1 cellular context compared by ENCODE assay signal in the genomic region with DNA sequence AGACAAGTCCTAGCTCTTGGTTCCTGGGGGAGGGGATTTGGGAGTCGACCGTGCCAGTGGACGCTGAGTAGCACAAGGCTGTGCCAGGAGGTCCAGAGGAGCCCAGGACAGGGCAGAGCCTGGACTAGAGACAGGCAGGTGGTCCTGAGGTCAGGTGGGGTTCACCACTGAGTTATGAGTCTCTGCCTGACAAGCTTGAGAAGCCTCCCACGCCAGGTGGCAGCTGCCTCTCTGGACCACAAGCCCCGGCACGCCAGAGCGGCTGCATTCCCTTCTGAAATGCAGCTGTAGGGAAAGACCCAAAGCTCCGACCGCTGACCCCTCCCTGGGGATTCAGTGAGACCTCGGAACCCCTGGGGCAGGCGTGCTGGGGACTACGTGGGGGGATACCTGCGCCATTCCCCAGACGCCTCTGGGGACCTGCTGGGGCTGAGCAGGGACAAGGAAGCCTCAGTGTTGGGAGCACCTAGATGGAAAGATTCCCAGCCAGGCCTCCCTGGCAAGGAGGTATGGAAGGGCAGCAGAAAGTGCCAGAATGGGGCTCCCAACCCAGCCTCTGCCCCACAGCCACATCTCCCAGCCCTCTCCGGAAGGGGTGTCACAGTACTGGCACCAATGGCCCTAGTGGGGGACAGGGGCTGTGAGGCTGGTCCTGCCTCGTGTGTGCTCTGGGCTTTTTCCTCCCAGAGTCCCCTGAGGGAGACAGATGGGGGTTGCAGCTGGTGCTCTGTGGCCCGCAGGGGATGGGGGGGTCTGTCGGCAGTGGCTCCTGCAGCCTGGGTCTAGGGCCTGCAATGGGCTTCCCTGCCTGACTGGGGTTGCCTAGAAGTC.
TF ChIP-seq lines count a peak whose summit lies in the region.

No MANE protein-coding gene starts in this region.

TF ChIP-seq in GM12878, 131 proteins besides CTCF, POLR2A, EP300 and RAD21 (continued from another document and continues in another):
- TF ChIP-seq, protein P1, sequence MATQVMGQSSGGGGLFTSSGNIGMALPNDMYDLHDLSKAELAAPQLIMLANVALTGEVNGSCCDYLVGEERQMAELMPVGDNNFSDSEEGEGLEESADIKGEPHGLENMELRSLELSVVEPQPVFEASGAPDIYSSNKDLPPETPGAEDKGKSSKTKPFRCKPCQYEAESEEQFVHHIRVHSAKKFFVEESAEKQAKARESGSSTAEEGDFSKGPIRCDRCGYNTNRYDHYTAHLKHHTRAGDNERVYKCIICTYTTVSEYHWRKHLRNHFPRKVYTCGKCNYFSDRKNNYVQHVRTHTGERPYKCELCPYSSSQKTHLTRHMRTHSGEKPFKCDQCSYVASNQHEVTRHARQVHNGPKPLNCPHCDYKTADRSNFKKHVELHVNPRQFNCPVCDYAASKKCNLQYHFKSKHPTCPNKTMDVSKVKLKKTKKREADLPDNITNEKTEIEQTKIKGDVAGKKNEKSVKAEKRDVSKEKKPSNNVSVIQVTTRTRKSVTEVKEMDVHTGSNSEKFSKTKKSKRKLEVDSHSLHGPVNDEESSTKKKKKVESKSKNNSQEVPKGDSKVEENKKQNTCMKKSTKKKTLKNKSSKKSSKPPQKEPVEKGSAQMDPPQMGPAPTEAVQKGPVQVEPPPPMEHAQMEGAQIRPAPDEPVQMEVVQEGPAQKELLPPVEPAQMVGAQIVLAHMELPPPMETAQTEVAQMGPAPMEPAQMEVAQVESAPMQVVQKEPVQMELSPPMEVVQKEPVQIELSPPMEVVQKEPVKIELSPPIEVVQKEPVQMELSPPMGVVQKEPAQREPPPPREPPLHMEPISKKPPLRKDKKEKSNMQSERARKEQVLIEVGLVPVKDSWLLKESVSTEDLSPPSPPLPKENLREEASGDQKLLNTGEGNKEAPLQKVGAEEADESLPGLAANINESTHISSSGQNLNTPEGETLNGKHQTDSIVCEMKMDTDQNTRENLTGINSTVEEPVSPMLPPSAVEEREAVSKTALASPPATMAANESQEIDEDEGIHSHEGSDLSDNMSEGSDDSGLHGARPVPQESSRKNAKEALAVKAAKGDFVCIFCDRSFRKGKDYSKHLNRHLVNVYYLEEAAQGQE (IDR thresholded peaks at IDR 0.05; ENCODE audit: low read depth, low read length) = no peak
- TF ChIP-seq, protein P2, sequence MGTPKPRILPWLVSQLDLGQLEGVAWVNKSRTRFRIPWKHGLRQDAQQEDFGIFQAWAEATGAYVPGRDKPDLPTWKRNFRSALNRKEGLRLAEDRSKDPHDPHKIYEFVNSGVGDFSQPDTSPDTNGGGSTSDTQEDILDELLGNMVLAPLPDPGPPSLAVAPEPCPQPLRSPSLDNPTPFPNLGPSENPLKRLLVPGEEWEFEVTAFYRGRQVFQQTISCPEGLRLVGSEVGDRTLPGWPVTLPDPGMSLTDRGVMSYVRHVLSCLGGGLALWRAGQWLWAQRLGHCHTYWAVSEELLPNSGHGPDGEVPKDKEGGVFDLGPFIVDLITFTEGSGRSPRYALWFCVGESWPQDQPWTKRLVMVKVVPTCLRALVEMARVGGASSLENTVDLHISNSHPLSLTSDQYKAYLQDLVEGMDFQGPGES (IDR thresholded peaks at IDR 0.05) = no peak
- TF ChIP-seq SMARCA5 (IDR thresholded peaks at IDR 0.05) (peak; percentile 58; the same call in 1 of the 2 replicates), EED (IDR thresholded peaks at IDR 0.05; ENCODE audit: low read depth) (peak; percentile 40; the same call in 1 of the 2 replicates), HDAC6 (IDR thresholded peaks at IDR 0.05; ENCODE audit: unreplicated experiment) (no peak), TCF3 (IDR thresholded peaks at IDR 0.05; ENCODE audit: borderline replicate concordance, insufficient read depth, low read depth, low read length) (peak; percentile 88), RAD51 (IDR thresholded peaks at IDR 0.05) (no peak), MTA3 (IDR thresholded peaks at IDR 0.05; ENCODE audit: borderline replicate concordance, low read length) (no peak), PML (IDR thresholded peaks at IDR 0.05; ENCODE audit: low read length) (no peak), MTA2 (IDR thresholded peaks at IDR 0.05; ENCODE audit: low read depth) (peak; percentile 85), CHD1 (IDR thresholded peaks at IDR 0.05; ENCODE audit: low read depth, low read length) (no peak), YBX1 (IDR thresholded peaks at IDR 0.05) (no peak), STAT1 (conservative IDR thresholded peaks at IDR 0.05) (no peak), MYB (IDR thresholded peaks at IDR 0.05; ENCODE audit: borderline replicate concordance, low read depth, low read length) (no peak), WRNIP1 (IDR thresholded peaks at IDR 0.05; ENCODE audit: borderline replicate concordance, low read depth, low read length) (no peak), ZNF384 (IDR thresholded peaks at IDR 0.05; ENCODE audit: borderline replicate concordance, low read depth, low read length) (no peak), NFIC (IDR thresholded peaks at IDR 0.05; ENCODE audit: low read depth, low read length) (no peak), KLF5 (IDR thresholded peaks at IDR 0.05; ENCODE audit: partially characterized antibody) (no peak), MXI1 (IDR thresholded peaks at IDR 0.05; ENCODE audit: low read depth, low read length) (no peak), SMC3 (IDR thresholded peaks at IDR 0.05; ENCODE audit: borderline replicate concordance, low read length) (no peak)
- TF ChIP-seq, protein P3, sequence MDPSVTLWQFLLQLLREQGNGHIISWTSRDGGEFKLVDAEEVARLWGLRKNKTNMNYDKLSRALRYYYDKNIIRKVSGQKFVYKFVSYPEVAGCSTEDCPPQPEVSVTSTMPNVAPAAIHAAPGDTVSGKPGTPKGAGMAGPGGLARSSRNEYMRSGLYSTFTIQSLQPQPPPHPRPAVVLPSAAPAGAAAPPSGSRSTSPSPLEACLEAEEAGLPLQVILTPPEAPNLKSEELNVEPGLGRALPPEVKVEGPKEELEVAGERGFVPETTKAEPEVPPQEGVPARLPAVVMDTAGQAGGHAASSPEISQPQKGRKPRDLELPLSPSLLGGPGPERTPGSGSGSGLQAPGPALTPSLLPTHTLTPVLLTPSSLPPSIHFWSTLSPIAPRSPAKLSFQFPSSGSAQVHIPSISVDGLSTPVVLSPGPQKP (IDR thresholded peaks at IDR 0.05; ENCODE audit: low read depth, low read length) = no peak
- TF ChIP-seq, protein P4, sequence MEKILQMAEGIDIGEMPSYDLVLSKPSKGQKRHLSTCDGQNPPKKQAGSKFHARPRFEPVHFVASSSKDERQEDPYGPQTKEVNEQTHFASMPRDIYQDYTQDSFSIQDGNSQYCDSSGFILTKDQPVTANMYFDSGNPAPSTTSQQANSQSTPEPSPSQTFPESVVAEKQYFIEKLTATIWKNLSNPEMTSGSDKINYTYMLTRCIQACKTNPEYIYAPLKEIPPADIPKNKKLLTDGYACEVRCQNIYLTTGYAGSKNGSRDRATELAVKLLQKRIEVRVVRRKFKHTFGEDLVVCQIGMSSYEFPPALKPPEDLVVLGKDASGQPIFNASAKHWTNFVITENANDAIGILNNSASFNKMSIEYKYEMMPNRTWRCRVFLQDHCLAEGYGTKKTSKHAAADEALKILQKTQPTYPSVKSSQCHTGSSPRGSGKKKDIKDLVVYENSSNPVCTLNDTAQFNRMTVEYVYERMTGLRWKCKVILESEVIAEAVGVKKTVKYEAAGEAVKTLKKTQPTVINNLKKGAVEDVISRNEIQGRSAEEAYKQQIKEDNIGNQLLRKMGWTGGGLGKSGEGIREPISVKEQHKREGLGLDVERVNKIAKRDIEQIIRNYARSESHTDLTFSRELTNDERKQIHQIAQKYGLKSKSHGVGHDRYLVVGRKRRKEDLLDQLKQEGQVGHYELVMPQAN (conservative IDR thresholded peaks at IDR 0.05) = no peak
- TF ChIP-seq, protein P5, sequence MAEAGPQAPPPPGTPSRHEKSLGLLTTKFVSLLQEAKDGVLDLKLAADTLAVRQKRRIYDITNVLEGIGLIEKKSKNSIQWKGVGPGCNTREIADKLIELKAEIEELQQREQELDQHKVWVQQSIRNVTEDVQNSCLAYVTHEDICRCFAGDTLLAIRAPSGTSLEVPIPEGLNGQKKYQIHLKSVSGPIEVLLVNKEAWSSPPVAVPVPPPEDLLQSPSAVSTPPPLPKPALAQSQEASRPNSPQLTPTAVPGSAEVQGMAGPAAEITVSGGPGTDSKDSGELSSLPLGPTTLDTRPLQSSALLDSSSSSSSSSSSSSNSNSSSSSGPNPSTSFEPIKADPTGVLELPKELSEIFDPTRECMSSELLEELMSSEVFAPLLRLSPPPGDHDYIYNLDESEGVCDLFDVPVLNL (IDR thresholded peaks at IDR 0.05; ENCODE audit: low read depth, low read length) = no peak
- TF ChIP-seq, protein P6, sequence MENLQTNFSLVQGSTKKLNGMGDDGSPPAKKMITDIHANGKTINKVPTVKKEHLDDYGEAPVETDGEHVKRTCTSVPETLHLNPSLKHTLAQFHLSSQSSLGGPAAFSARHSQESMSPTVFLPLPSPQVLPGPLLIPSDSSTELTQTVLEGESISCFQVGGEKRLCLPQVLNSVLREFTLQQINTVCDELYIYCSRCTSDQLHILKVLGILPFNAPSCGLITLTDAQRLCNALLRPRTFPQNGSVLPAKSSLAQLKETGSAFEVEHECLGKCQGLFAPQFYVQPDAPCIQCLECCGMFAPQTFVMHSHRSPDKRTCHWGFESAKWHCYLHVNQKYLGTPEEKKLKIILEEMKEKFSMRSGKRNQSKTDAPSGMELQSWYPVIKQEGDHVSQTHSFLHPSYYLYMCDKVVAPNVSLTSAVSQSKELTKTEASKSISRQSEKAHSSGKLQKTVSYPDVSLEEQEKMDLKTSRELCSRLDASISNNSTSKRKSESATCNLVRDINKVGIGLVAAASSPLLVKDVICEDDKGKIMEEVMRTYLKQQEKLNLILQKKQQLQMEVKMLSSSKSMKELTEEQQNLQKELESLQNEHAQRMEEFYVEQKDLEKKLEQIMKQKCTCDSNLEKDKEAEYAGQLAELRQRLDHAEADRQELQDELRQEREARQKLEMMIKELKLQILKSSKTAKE (IDR thresholded peaks at IDR 0.05; ENCODE audit: low read depth, poor library complexity, severe bottlenecking) = peak; percentile 46
- TF ChIP-seq, protein P7, sequence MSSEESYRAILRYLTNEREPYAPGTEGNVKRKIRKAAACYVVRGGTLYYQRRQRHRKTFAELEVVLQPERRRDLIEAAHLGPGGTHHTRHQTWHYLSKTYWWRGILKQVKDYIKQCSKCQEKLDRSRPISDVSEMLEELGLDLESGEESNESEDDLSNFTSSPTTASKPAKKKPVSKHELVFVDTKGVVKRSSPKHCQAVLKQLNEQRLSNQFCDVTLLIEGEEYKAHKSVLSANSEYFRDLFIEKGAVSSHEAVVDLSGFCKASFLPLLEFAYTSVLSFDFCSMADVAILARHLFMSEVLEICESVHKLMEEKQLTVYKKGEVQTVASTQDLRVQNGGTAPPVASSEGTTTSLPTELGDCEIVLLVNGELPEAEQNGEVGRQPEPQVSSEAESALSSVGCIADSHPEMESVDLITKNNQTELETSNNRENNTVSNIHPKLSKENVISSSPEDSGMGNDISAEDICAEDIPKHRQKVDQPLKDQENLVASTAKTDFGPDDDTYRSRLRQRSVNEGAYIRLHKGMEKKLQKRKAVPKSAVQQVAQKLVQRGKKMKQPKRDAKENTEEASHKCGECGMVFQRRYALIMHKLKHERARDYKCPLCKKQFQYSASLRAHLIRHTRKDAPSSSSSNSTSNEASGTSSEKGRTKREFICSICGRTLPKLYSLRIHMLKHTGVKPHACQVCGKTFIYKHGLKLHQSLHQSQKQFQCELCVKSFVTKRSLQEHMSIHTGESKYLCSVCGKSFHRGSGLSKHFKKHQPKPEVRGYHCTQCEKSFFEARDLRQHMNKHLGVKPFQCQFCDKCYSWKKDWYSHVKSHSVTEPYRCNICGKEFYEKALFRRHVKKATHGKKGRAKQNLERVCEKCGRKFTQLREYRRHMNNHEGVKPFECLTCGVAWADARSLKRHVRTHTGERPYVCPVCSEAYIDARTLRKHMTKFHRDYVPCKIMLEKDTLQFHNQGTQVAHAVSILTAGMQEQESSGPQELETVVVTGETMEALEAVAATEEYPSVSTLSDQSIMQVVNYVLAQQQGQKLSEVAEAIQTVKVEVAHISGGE (CRISPR knock-in tag; IDR thresholded peaks at IDR 0.05) = no peak
- TF ChIP-seq, protein P8, sequence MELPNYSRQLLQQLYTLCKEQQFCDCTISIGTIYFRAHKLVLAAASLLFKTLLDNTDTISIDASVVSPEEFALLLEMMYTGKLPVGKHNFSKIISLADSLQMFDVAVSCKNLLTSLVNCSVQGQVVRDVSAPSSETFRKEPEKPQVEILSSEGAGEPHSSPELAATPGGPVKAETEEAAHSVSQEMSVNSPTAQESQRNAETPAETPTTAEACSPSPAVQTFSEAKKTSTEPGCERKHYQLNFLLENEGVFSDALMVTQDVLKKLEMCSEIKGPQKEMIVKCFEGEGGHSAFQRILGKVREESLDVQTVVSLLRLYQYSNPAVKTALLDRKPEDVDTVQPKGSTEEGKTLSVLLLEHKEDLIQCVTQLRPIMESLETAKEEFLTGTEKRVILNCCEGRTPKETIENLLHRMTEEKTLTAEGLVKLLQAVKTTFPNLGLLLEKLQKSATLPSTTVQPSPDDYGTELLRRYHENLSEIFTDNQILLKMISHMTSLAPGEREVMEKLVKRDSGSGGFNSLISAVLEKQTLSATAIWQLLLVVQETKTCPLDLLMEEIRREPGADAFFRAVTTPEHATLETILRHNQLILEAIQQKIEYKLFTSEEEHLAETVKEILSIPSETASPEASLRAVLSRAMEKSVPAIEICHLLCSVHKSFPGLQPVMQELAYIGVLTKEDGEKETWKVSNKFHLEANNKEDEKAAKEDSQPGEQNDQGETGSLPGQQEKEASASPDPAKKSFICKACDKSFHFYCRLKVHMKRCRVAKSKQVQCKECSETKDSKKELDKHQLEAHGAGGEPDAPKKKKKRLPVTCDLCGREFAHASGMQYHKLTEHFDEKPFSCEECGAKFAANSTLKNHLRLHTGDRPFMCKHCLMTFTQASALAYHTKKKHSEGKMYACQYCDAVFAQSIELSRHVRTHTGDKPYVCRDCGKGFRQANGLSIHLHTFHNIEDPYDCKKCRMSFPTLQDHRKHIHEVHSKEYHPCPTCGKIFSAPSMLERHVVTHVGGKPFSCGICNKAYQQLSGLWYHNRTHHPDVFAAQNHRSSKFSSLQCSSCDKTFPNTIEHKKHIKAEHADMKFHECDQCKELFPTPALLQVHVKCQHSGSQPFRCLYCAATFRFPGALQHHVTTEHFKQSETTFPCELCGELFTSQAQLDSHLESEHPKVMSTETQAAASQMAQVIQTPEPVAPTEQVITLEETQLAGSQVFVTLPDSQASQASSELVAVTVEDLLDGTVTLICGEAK (IDR thresholded peaks at IDR 0.05; ENCODE audit: borderline replicate concordance) = no peak
- TF ChIP-seq, protein P9, sequence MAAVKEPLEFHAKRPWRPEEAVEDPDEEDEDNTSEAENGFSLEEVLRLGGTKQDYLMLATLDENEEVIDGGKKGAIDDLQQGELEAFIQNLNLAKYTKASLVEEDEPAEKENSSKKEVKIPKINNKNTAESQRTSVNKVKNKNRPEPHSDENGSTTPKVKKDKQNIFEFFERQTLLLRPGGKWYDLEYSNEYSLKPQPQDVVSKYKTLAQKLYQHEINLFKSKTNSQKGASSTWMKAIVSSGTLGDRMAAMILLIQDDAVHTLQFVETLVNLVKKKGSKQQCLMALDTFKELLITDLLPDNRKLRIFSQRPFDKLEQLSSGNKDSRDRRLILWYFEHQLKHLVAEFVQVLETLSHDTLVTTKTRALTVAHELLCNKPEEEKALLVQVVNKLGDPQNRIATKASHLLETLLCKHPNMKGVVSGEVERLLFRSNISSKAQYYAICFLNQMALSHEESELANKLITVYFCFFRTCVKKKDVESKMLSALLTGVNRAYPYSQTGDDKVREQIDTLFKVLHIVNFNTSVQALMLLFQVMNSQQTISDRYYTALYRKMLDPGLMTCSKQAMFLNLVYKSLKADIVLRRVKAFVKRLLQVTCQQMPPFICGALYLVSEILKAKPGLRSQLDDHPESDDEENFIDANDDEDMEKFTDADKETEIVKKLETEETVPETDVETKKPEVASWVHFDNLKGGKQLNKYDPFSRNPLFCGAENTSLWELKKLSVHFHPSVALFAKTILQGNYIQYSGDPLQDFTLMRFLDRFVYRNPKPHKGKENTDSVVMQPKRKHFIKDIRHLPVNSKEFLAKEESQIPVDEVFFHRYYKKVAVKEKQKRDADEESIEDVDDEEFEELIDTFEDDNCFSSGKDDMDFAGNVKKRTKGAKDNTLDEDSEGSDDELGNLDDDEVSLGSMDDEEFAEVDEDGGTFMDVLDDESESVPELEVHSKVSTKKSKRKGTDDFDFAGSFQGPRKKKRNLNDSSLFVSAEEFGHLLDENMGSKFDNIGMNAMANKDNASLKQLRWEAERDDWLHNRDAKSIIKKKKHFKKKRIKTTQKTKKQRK (IDR thresholded peaks at IDR 0.05; ENCODE audit: low read depth, low read length) = no peak
